Comparison of ENCODE assay signal across 1 cellular context in the genomic region with DNA sequence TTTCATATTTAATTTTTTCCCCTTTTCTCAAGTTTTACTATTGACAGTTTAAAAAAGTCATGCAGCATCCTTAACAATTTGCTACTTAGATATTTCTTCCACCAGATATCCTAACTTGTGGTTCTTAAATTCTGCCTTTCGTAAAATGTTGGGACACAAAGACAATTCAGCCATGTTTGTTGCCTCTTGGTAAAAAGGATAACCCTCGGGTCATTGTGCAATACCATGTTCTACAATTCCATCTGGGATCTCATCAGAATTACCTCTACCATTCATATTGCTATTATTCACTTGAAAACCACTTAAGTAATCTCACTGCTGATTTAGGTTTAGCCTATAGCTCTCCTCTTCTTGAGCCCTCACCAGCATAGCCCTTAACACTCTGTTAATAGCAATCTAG.
TF ChIP-seq lines count a peak whose summit lies in the region.

No MANE protein-coding gene starts in this region.

TF ChIP-seq in HepG2, 621 proteins besides CTCF, POLR2A, EP300 and RAD21:
- TF ChIP-seq CEBPB (IDR thresholded peaks at IDR 0.05; ENCODE audit: borderline replicate concordance, low read depth, low read length) = peak; percentile 74
- TF ChIP-seq ZNF136 (CRISPR knock-in tag; IDR thresholded peaks at IDR 0.05; ENCODE audit: low read depth) = no peak
